In the genomic region with DNA sequence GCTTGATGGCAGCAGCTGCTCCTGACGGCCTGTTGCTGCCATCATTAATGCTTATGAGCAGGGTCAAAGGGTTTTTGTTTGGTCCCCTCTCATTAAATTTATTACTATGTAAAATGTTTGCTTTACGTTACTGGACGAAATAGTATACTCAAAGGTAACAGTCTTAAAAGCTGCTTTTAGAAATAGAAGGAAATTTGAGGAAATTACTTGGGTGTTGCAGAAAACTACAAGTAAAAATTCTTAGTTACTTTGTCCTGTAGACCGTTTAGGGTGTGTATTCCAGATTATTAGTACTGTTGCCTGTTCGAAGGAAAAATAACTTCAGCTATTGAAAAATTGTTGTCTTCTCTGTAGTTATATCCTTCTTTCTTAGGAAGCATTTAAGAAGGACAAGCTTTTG, we compare ENCODE assay signal across 26 cellular contexts.
"Had no signal": no experiment of that assay in that cellular context is flagged by ENCODE, and none has a peak within 500 bp of the region (broad histone marks: within the 10 kb centered on the region; RNA-seq: fewer than 3 reads in every experiment).

No MANE protein-coding gene starts in this region.

- H3K4me2 ChIP-seq: neural progenitor cell had no signal

- H3K4me3 Mint-ChIP-seq: naive B cell; naive thymus-derived CD8-positive, alpha-beta T cell; natural killer cell treated with Interleukin-12 subunit alpha and Interleukin-12 subunit beta and Interleukin-15 and Interleukin-18, amount 100 ng/mL, for 72 hours; neural progenitor cell; stimulated activated effector memory CD8-positive, alpha-beta T cell treated with anti-CD3 and anti-CD28 coated beads, Interleukin-12 subunit alpha, Interleukin-12 subunit beta, amount 100 ng/mL, for 72 hours; stimulated activated naive B cell treated with anti-CD40 and anti-IgM and Interleukin-4, amounts not matched to agents 10 μg/mL and 1 μg/mL and 100 μg/mL, for 72 hours; stimulated activated naive CD8-positive, alpha-beta T cell treated with anti-CD3 and anti-CD28 coated beads, Interleukin-15, Interleukin-2, amounts not matched to agents 100 ng/mL and 50 ng/mL, for 24 hours; type B pancreatic cell had no signal

- H3K9ac ChIP-seq: neural progenitor cell had no signal

- H3K27ac Mint-ChIP-seq: natural killer cell treated with Interleukin-12 subunit alpha and Interleukin-12 subunit beta and Interleukin-15 and Interleukin-18, amount 100 ng/mL, for 72 hours; neural progenitor cell; stimulated activated effector memory CD8-positive, alpha-beta T cell treated with anti-CD3 and anti-CD28 coated beads, Interleukin-12 subunit alpha, Interleukin-12 subunit beta, amount 100 ng/mL, for 72 hours; stimulated activated naive B cell treated with anti-CD40 and anti-IgM and Interleukin-4, amounts not matched to agents 10 μg/mL and 1 μg/mL and 100 μg/mL, for 72 hours; stimulated activated naive CD8-positive, alpha-beta T cell treated with anti-CD3 and anti-CD28 coated beads, Interleukin-15, Interleukin-2, amounts not matched to agents 100 ng/mL and 50 ng/mL, for 24 hours; type B pancreatic cell had no signal

- H3K36me3 ChIP-seq: uterus had no signal

- H3K27me3 ChIP-seq: neural progenitor cell, neutrophil, pancreas, right lobe of liver, sigmoid colon, stomach, thyroid gland, tibial nerve, upper lobe of right lung, uterus had no signal

- H3K27me3 Mint-ChIP-seq: naive B cell; naive thymus-derived CD8-positive, alpha-beta T cell; natural killer cell treated with Interleukin-12 subunit alpha and Interleukin-12 subunit beta and Interleukin-15 and Interleukin-18, amount 100 ng/mL, for 72 hours; stimulated activated naive B cell treated with anti-CD40 and anti-IgM and Interleukin-4, amounts not matched to agents 10 μg/mL and 1 μg/mL and 100 μg/mL, for 72 hours; stimulated activated naive CD8-positive, alpha-beta T cell treated with anti-CD3 and anti-CD28 coated beads, Interleukin-15, Interleukin-2, amounts not matched to agents 100 ng/mL and 50 ng/mL, for 24 hours; type B pancreatic cell had no signal

- H3K9me3 Mint-ChIP-seq: natural killer cell treated with Interleukin-12 subunit alpha and Interleukin-12 subunit beta and Interleukin-15 and Interleukin-18, amount 100 ng/mL, for 72 hours; neural progenitor cell had no signal

- DNase-seq: naive B cell; naive thymus-derived CD8-positive, alpha-beta T cell; nucleus accumbens; psoas muscle; right lobe of liver; sigmoid colon; small intestine; stimulated activated CD4-positive, alpha-beta T cell treated with anti-CD3 and anti-CD28 coated beads, Interleukin-15, amount 100 ng/mL, for 24 hours; stimulated activated CD4-positive, alpha-beta T cell treated with anti-CD3 and anti-CD28 coated beads, Interleukin-2, amount 100 ng/mL, for 24 hours; stimulated activated CD4-positive, alpha-beta T cell treated with anti-CD3 and anti-CD28 coated beads, Interleukin-2, amount 100 ng/mL, for 48 hours; stimulated activated CD4-positive, alpha-beta T cell treated with anti-CD3 and anti-CD28 coated beads, Interleukin-4, amount 100 ng/mL, for 24 hours; stimulated activated naive B cell treated with anti-CD40 and anti-IgM and Interleukin-4, amounts not matched to agents 10 μg/mL and 1 μg/mL and 100 μg/mL, for 72 hours; stimulated activated naive CD4-positive, alpha-beta T cell treated with Interleukin-2 at 50 U/mL for 16 hours; stomach; thyroid gland; upper lobe of right lung; uterus had no signal

- H3K4me1 ChIP-seq: neural progenitor cell, psoas muscle, sigmoid colon, thyroid gland, tibial nerve, upper lobe of right lung, uterus had no signal

- H3K4me3 ChIP-seq: neural progenitor cell, pancreas, psoas muscle, right lobe of liver, sigmoid colon, stomach, thoracic aorta, thyroid gland, tibial nerve, upper lobe of right lung, uterus had no signal

- H3K4me1 Mint-ChIP-seq: naive B cell; neural progenitor cell; stimulated activated effector memory CD8-positive, alpha-beta T cell treated with anti-CD3 and anti-CD28 coated beads, Interleukin-12 subunit alpha, Interleukin-12 subunit beta, amount 100 ng/mL, for 72 hours had no signal

- H2AFZ ChIP-seq: neural progenitor cell had no signal

- H3K27ac ChIP-seq: neural progenitor cell, neutrophil, pancreas, psoas muscle, right lobe of liver, sigmoid colon, stomach, thoracic aorta, thyroid gland, tibial nerve, upper lobe of right lung, uterus had no signal

- H3K9me3 ChIP-seq: neutrophil, pancreas, psoas muscle, right lobe of liver, sigmoid colon, stomach, thoracic aorta, thyroid gland, tibial nerve, upper lobe of right lung, uterus had no signal
